9 cellular contexts compared by ENCODE assay signal in genomic region chr20:49913399-49914047, GRCh38. TPM values are rescaled to one million over a fixed set of nuclear protein-coding genes. Genes with fewer than 3 reads are reported as not detected.
DNase-seq lines count a peak whose midpoint lies in the region; ATAC-seq, FAIRE-seq and TF ChIP-seq lines count a peak whose summit lies in the region.
"Had no signal": no experiment of that assay in that cellular context is flagged by ENCODE, and none has a peak within 500 bp of the region (broad histone marks: within the 10 kb centered on the region; RNA-seq: fewer than 3 reads in every experiment).

No MANE protein-coding gene starts in this region.

- intact Hi-C loops in kidney (cut with DNase I): no loop called here

- POLR2A ChIA-PET in activated CD4-positive, alpha-beta T cell treated with anti-CD3 and anti-CD28 coated beads, Interleukin-2, amount 10 ng/mL, durations not matched to agents 7 days and 5 days (lab: Charles Lee): interaction anchor here (0.8 kb wide), 1 partner anchor 40 kb away, joined by 3 read pairs; no protein-coding TSS in a partner anchor

- H3K9me3 Mint-ChIP-seq in activated CD4-positive, alpha-beta T cell treated with anti-CD3 and anti-CD28 coated beads, Interleukin-2, amount 10 ng/mL, durations not matched to agents 7 days and 5 days: no peaks in the 10 kb centered on the region
- H3K9me3 Mint-ChIP-seq in activated naive CD8-positive, alpha-beta T cell (ENCODE audit: low read depth): no peaks in the 10 kb centered on the region
- H3K9me3 Mint-ChIP-seq in immature natural killer cell: no peaks in the 10 kb centered on the region

- no peak for TF ChIP-seq CTCF in kidney (IDR thresholded peaks at IDR 0.05; ENCODE audit: borderline replicate concordance, extremely low read depth, insufficient read depth)

- H3K4me1 ChIP-seq in kidney (ENCODE audit: control insufficient read depth in 1 of 2, insufficient read depth in 1 of 2, low read depth in 1 of 2, low read length in 2 of 2): peaks cover 4 to 14% of the 10 kb centered on the region in 2 donors

- CTCF ChIA-PET in activated CD4-positive, alpha-beta T cell treated with anti-CD3 and anti-CD28 coated beads, Interleukin-2, amount 10 ng/mL, durations not matched to agents 7 days and 5 days (lab: Charles Lee): interaction anchor here (0.6 to 2.3 kb wide), 13 partner anchors 9 to 1176 kb away, joined by 3 to 5 read pairs (median 3); no protein-coding TSS in a partner anchor

- DNase-seq in activated CD4-positive, alpha-beta T cell treated with anti-CD3 and anti-CD28 coated beads, Interleukin-2, amount 10 ng/mL, durations not matched to agents 7 days and 5 days: no peak
- no peak for DNase-seq in activated CD4-positive, alpha-beta T cell treated with anti-CD3 and anti-CD28 coated beads for 1 hour
- DNase-seq in immature natural killer cell: no peak
- peak; percentile 44 for DNase-seq in stromal cell of bone marrow (ENCODE audit: low read depth)
- DNase-seq in iPS-NIHi11 (ENCODE audit: low spot score): no peak
- DNase-seq in kidney: no peak
- DNase-seq: NCI-H1930 had no signal

- H3K36me3 ChIP-seq in kidney (ENCODE audit: control insufficient read depth in 1 of 2, insufficient read depth in 2 of 2, low read length in 2 of 2): peaks cover 0 to under 1% of the 10 kb centered on the region in 2 donors

- no peak for ATAC-seq in GM19023 (IDR thresholded peaks at IDR 0.05; ENCODE audit: unreplicated experiment)

- H3K4me1 Mint-ChIP-seq in activated CD4-positive, alpha-beta T cell treated with anti-CD3 and anti-CD28 coated beads, Interleukin-2, amount 10 ng/mL, durations not matched to agents 7 days and 5 days: peaks cover 33% of the 10 kb centered on the region
- H3K4me1 Mint-ChIP-seq in activated naive CD8-positive, alpha-beta T cell (ENCODE audit: low read depth): peaks cover 38% of the 10 kb centered on the region
- H3K4me1 Mint-ChIP-seq in immature natural killer cell: peaks cover 40% of the 10 kb centered on the region in 2 donors

- H3K4me3 ChIP-seq in kidney (ENCODE audit: low read length in 2 of 2): peak overlapping the region in 1 of 2 donors; percentile 99

- no peak overlapping the region for H3K27ac ChIP-seq in kidney (ENCODE audit: low read depth in 2 of 2, low read length in 2 of 2)

- H3K9ac ChIP-seq in kidney (ENCODE audit: low read length in 2 of 2): peak overlapping the region in 1 of 2 donors; percentile 95

- no peaks in the 10 kb centered on the region for H3K9me3 ChIP-seq in kidney (ENCODE audit: control insufficient read depth in 1 of 2, low read length in 2 of 2)

- no peaks in the 10 kb centered on the region for H3K27me3 Mint-ChIP-seq in activated CD4-positive, alpha-beta T cell treated with anti-CD3 and anti-CD28 coated beads, Interleukin-2, amount 10 ng/mL, durations not matched to agents 7 days and 5 days
- no peaks in the 10 kb centered on the region for H3K27me3 Mint-ChIP-seq in activated naive CD8-positive, alpha-beta T cell
- H3K27me3 Mint-ChIP-seq in immature natural killer cell (ENCODE audit: low read depth in 3 of 3): peaks cover 7 to 15% (median 14%) of the 10 kb centered on the region in 3 donors

- FAIRE-seq in kidney (lab: Jason Lieb, UNC): no peak

- peak overlapping the region; percentile 91 for H3K4me3 Mint-ChIP-seq in activated CD4-positive, alpha-beta T cell treated with anti-CD3 and anti-CD28 coated beads, Interleukin-2, amount 10 ng/mL, durations not matched to agents 7 days and 5 days
- peak overlapping the region; percentile 100 for H3K4me3 Mint-ChIP-seq in activated naive CD8-positive, alpha-beta T cell
- H3K4me3 Mint-ChIP-seq in immature natural killer cell: peak overlapping the region; percentile 24 to 100 (median 99)

- H3K36me3 Mint-ChIP-seq in activated CD4-positive, alpha-beta T cell treated with anti-CD3 and anti-CD28 coated beads, Interleukin-2, amount 10 ng/mL, durations not matched to agents 7 days and 5 days (ENCODE audit: low read depth): no peaks in the 10 kb centered on the region
- H3K36me3 Mint-ChIP-seq in activated naive CD8-positive, alpha-beta T cell: no peaks in the 10 kb centered on the region
- H3K36me3 Mint-ChIP-seq in immature natural killer cell: peaks cover 0 to 4% (median 0%) of the 10 kb centered on the region in 3 donors

- peak overlapping the region; percentile 99 for H3K27ac Mint-ChIP-seq in activated CD4-positive, alpha-beta T cell treated with anti-CD3 and anti-CD28 coated beads, Interleukin-2, amount 10 ng/mL, durations not matched to agents 7 days and 5 days
- H3K27ac Mint-ChIP-seq in activated naive CD8-positive, alpha-beta T cell: no peak overlapping the region
- peak overlapping the region; percentile 89 to 100 (median 100) for H3K27ac Mint-ChIP-seq in immature natural killer cell

RNA-seq across cellular contexts. Expression of gene SPATA2, which starts 1.8 kb away (rescaled TPM):
- total RNA-seq in activated CD4-positive, alpha-beta T cell treated with anti-CD3 and anti-CD28 coated beads, Interleukin-2, amount 10 ng/mL, durations not matched to agents 7 days and 5 days: 1 to 10 TPM; 7.4 to 8.2 TPM
- polyA plus RNA-seq in immature natural killer cell (1 to 10 TPM; 1.2 to 5.3 (median 2.2) TPM), kidney (ENCODE audit: insufficient read depth, low read depth, low replicate concordance) (5.8 TPM)
- total RNA-seq in kidney: 9.0 TPM

RNA-seq across cellular contexts. Expression of gene RNF114, which starts 22.7 kb away (rescaled TPM):
- 10 to 100 TPM; 55.8 to 59.5 TPM for total RNA-seq in activated CD4-positive, alpha-beta T cell treated with anti-CD3 and anti-CD28 coated beads, Interleukin-2, amount 10 ng/mL, durations not matched to agents 7 days and 5 days
- 100 to 1,000 TPM in 1 of 3 donors, 10 to 100 TPM in 2; 87.1 to 104 (median 97.6) TPM for polyA plus RNA-seq in immature natural killer cell
- 89.2 TPM for total RNA-seq in kidney
- 70.7 TPM for polyA plus RNA-seq in kidney (ENCODE audit: insufficient read depth, low read depth, low replicate concordance)
